24 cellular contexts compared by ENCODE assay signal in genomic region chr1:181592261-181592859, GRCh38.
"Had no signal": no experiment of that assay in that cellular context is flagged by ENCODE, and none has a peak within 500 bp of the region (broad histone marks: within the 10 kb centered on the region; RNA-seq: fewer than 3 reads in every experiment).

No MANE protein-coding gene starts in this region.

- H3K4me3 Mint-ChIP-seq: activated naive CD4-positive, alpha-beta T cell treated with anti-CD3 and anti-CD28 coated beads, Interleukin-2, amount 50 U/mL, for 24 hours; central memory CD8-positive, alpha-beta T cell; memory B cell; naive thymus-derived CD4-positive, alpha-beta T cell; stimulated activated naive CD8-positive, alpha-beta T cell treated with anti-CD3 and anti-CD28 coated beads, Interleukin-15, amount 100 ng/mL, for 72 hours had no signal

- H3K27ac Mint-ChIP-seq: activated naive CD4-positive, alpha-beta T cell treated with anti-CD3 and anti-CD28 coated beads, Interleukin-2, amount 50 U/mL, for 24 hours; memory B cell; naive thymus-derived CD4-positive, alpha-beta T cell; stimulated activated naive CD8-positive, alpha-beta T cell treated with anti-CD3 and anti-CD28 coated beads, Interleukin-15, amount 100 ng/mL, for 72 hours had no signal

- H3K4me1 Mint-ChIP-seq: activated naive CD4-positive, alpha-beta T cell treated with anti-CD3 and anti-CD28 coated beads, Interleukin-2, amount 50 U/mL, for 24 hours; central memory CD8-positive, alpha-beta T cell; memory B cell; naive thymus-derived CD4-positive, alpha-beta T cell; stimulated activated naive CD8-positive, alpha-beta T cell treated with anti-CD3 and anti-CD28 coated beads, Interleukin-15, amount 100 ng/mL, for 72 hours had no signal

- H3K4me3 ChIP-seq: ascending aorta, colonic mucosa, pancreas, right lobe of liver, suprapubic skin, transverse colon, uterus had no signal

- H3K4me1 ChIP-seq: ascending aorta, colonic mucosa, pancreas, right lobe of liver, suprapubic skin, transverse colon, uterus had no signal

- H3K36me3 ChIP-seq: ascending aorta, colonic mucosa, neutrophil, pancreas, right lobe of liver, suprapubic skin, transverse colon, uterus, WERI-Rb-1 had no signal

- ATAC-seq: left ventricle myocardium superior; naive thymus-derived CD4-positive, alpha-beta T cell; pancreas; right lobe of liver; stimulated activated naive CD8-positive, alpha-beta T cell treated with anti-CD3 and anti-CD28 coated beads, Interleukin-15, amount 100 ng/mL, for 72 hours had no signal

- H3K27ac ChIP-seq: ascending aorta, colonic mucosa, neutrophil, pancreas, right lobe of liver, suprapubic skin, transverse colon, uterus, WERI-Rb-1 had no signal

- H3K36me3 Mint-ChIP-seq: activated naive CD4-positive, alpha-beta T cell treated with anti-CD3 and anti-CD28 coated beads, Interleukin-2, amount 50 U/mL, for 24 hours; naive thymus-derived CD4-positive, alpha-beta T cell had no signal

- H3K9me3 ChIP-seq: ascending aorta, colonic mucosa, neutrophil, pancreas, right lobe of liver, suprapubic skin, transverse colon, uterus had no signal

- H3K9me3 Mint-ChIP-seq: activated naive CD4-positive, alpha-beta T cell treated with anti-CD3 and anti-CD28 coated beads, Interleukin-2, amount 50 U/mL, for 24 hours; central memory CD8-positive, alpha-beta T cell had no signal

- H3K27me3 ChIP-seq: ascending aorta, colonic mucosa, right lobe of liver, suprapubic skin, uterus had no signal

- DNase-seq: activated CD4-positive, alpha-beta T cell treated with anti-CD3 and anti-CD28 coated beads, Interleukin-2, amount 50 U/mL, for 48 hours; activated gamma-delta T cell; colonic mucosa; foreskin melanocyte; glutamatergic neuron; hippocampal formation; kidney glomerular epithelial cell; left ventricle myocardium superior; naive thymus-derived CD4-positive, alpha-beta T cell; pancreas; right lobe of liver; small intestine; stimulated activated CD4-positive, alpha-beta T cell treated with anti-CD3 and anti-CD28 coated beads, Interleukin-15, amount 100 ng/mL, for 24 hours; stimulated activated CD4-positive, alpha-beta T cell treated with anti-CD3 and anti-CD28 coated beads, Interleukin-4, amount 100 ng/mL, for 1 hour; stimulated activated naive CD8-positive, alpha-beta T cell treated with anti-CD3 and anti-CD28 coated beads, Interleukin-15, amount 100 ng/mL, for 72 hours; transverse colon; uterus; WERI-Rb-1 had no signal
